ENCODE assay signal across 15 cellular contexts in the genomic region with DNA sequence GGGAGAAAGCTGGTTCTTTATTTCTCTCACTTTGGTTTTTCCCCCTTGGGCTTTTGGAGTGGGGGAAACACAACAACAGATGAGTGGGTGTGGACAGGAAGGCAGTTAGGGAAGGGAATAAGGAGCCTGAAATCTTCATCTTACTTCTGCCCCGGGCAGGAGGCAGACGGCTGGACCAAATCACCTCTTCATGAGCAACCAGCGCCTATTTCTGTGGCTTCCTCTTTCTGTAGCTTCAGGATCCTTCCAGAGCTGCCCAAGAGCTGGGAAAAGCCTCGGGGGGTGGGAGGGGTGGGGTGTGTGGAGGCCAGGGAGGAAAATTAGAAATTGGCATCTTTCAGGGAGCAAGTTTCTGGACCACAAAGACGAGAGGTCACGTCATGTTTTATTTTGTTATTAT.
DNase-seq lines count a peak whose midpoint lies in the region; ATAC-seq and TF ChIP-seq lines count a peak whose summit lies in the region.
"Had no signal": no experiment of that assay in that cellular context is flagged by ENCODE, and none has a peak within 500 bp of the region (broad histone marks: within the 10 kb centered on the region; RNA-seq: fewer than 3 reads in every experiment).

No MANE protein-coding gene starts in this region.

- H3K27me3 Mint-ChIP-seq in activated naive CD4-positive, alpha-beta T cell treated with anti-CD3 and anti-CD28 coated beads, Interleukin-2, amount 10 ng/mL, durations not matched to agents 7 days and 5 days = peaks cover 10% of the 10 kb centered on the region
- H3K27me3 Mint-ChIP-seq in activated CD4-positive, alpha-beta memory T cell treated with anti-CD3 and anti-CD28 coated beads, Interleukin-2, amount 10 ng/mL, durations not matched to agents 7 days and 5 days = peaks cover 6% of the 10 kb centered on the region

- no peak overlapping the region for H3K14ac ChIP-seq in neuronal stem cell (ENCODE audit: low read length)

- TF ChIP-seq POLR2A in NB4 (IDR thresholded peaks at IDR 0.05; ENCODE audit: extremely low read depth, insufficient read length) = no peak

- no peaks in the 10 kb centered on the region for H3K36me3 Mint-ChIP-seq in activated naive CD4-positive, alpha-beta T cell treated with anti-CD3 and anti-CD28 coated beads, Interleukin-2, amount 10 ng/mL, durations not matched to agents 7 days and 5 days
- no peaks in the 10 kb centered on the region for H3K36me3 Mint-ChIP-seq in activated CD4-positive, alpha-beta memory T cell treated with anti-CD3 and anti-CD28 coated beads, Interleukin-2, amount 10 ng/mL, durations not matched to agents 7 days and 5 days (ENCODE audit: low read depth)

- H2BK120ac ChIP-seq in neuronal stem cell (ENCODE audit: low read depth, low read length) = no peak overlapping the region

- H3K4ac ChIP-seq in neuronal stem cell (ENCODE audit: low read length) = no peak overlapping the region

- H3K23ac ChIP-seq in neuronal stem cell (ENCODE audit: low read depth, low read length, poor library complexity) = no peak overlapping the region

- no peaks in the 10 kb centered on the region for H3K79me1 ChIP-seq in neuronal stem cell (ENCODE audit: low read depth, low read length)

- H3K9me3 Mint-ChIP-seq in activated naive CD4-positive, alpha-beta T cell treated with anti-CD3 and anti-CD28 coated beads, Interleukin-2, amount 10 ng/mL, durations not matched to agents 7 days and 5 days = no peaks in the 10 kb centered on the region
- H3K9me3 Mint-ChIP-seq in activated CD4-positive, alpha-beta memory T cell treated with anti-CD3 and anti-CD28 coated beads, Interleukin-2, amount 10 ng/mL, durations not matched to agents 7 days and 5 days = no peaks in the 10 kb centered on the region

- H2AFZ ChIP-seq in neuronal stem cell (ENCODE audit: low read length) = peak overlapping the region; percentile 20

- no peak overlapping the region for H3K18ac ChIP-seq in neuronal stem cell (ENCODE audit: low read length)

- no peak overlapping the region for H3K4me2 ChIP-seq in neuronal stem cell (ENCODE audit: insufficient read depth, low read length, poor library complexity, severe bottlenecking)
- H3K4me2 ChIP-seq: KMS-11 had no signal

- no peak overlapping the region for H4K91ac ChIP-seq in neuronal stem cell (ENCODE audit: low read depth, low read length, poor library complexity)

- H2BK12ac ChIP-seq in neuronal stem cell (ENCODE audit: low read length) = no peak overlapping the region

- H3K27ac Mint-ChIP-seq in activated naive CD4-positive, alpha-beta T cell treated with anti-CD3 and anti-CD28 coated beads, Interleukin-2, amount 10 ng/mL, durations not matched to agents 7 days and 5 days = no peak overlapping the region
- no peak overlapping the region for H3K27ac Mint-ChIP-seq in activated CD4-positive, alpha-beta memory T cell treated with anti-CD3 and anti-CD28 coated beads, Interleukin-2, amount 10 ng/mL, durations not matched to agents 7 days and 5 days

- no peak overlapping the region for H4K8ac ChIP-seq in neuronal stem cell (ENCODE audit: low read depth, low read length)

- no peak overlapping the region for H2BK15ac ChIP-seq in neuronal stem cell (ENCODE audit: low read length)

- no peak overlapping the region for H3K4me3 Mint-ChIP-seq in activated naive CD4-positive, alpha-beta T cell treated with anti-CD3 and anti-CD28 coated beads, Interleukin-2, amount 10 ng/mL, durations not matched to agents 7 days and 5 days
- no peak overlapping the region for H3K4me3 Mint-ChIP-seq in activated CD4-positive, alpha-beta memory T cell treated with anti-CD3 and anti-CD28 coated beads, Interleukin-2, amount 10 ng/mL, durations not matched to agents 7 days and 5 days

- no peaks in the 10 kb centered on the region for H3K4me1 Mint-ChIP-seq in activated naive CD4-positive, alpha-beta T cell treated with anti-CD3 and anti-CD28 coated beads, Interleukin-2, amount 10 ng/mL, durations not matched to agents 7 days and 5 days
- no peaks in the 10 kb centered on the region for H3K4me1 Mint-ChIP-seq in activated CD4-positive, alpha-beta memory T cell treated with anti-CD3 and anti-CD28 coated beads, Interleukin-2, amount 10 ng/mL, durations not matched to agents 7 days and 5 days

- no peak overlapping the region for H3K9ac ChIP-seq in neuronal stem cell (ENCODE audit: low read depth, low read length, poor library complexity)
- H3K9ac ChIP-seq: KMS-11 had no signal

- H3K4me3 ChIP-seq in NB4 (ENCODE audit: low read depth, low read length) = no peak overlapping the region
- H3K4me3 ChIP-seq in neuronal stem cell (ENCODE audit: low read length in 2 of 2) = no peak overlapping the region

- whole genome bisulfite sequencing in neuronal stem cell (ENCODE audit: extremely low coverage in 2 of 2, insufficient read length in 2 of 2, insufficient replicate concordance in 1 of 2), 2 donors = no CpG with 5 or more reads among the region's 6 CpGs

- no peaks in the 10 kb centered on the region for H3K9me3 ChIP-seq in neuronal stem cell (replicated peaks in 1 of 2; ENCODE audit: control insufficient read depth in 2 of 2, insufficient read depth in 1 of 2, low read depth in 1 of 2, low read length in 2 of 2)

- H3K27ac ChIP-seq in VCaP = peak overlapping the region; percentile 40
- H3K27ac ChIP-seq in neuronal stem cell (replicated peaks; ENCODE audit: low read length) = no peak overlapping the region
- H3K27ac ChIP-seq: KMS-11 had no signal

- no peak for ATAC-seq in GM18519 (IDR thresholded peaks at IDR 0.05; ENCODE audit: low FRiP score, unreplicated experiment)

- TF ChIP-seq CTCF in NB4 (IDR thresholded peaks at IDR 0.05; ENCODE audit: low read depth, low read length) (no peak), VCaP (conservative IDR thresholded peaks at IDR 0.05) (no peak)

- peaks cover 0 to 4% of the 10 kb centered on the region in 2 donors for H3K4me1 ChIP-seq in neuronal stem cell (ENCODE audit: control insufficient read depth in 2 of 2, insufficient read depth in 1 of 2, low read depth in 1 of 2, low read length in 2 of 2)

- no peak overlapping the region for H2BK5ac ChIP-seq in neuronal stem cell (ENCODE audit: low read length)

- no peaks in the 10 kb centered on the region for H3K36me3 ChIP-seq in neuronal stem cell (replicated peaks in 1 of 2; ENCODE audit: control insufficient read depth in 2 of 2, insufficient read depth in 2 of 2, low read length in 2 of 2)

- H3K27me3 ChIP-seq in neuronal stem cell (ENCODE audit: control insufficient read depth in 3 of 3, insufficient read depth in 3 of 3, low read depth in 1 of 3, low read length in 3 of 3) = no peaks in the 10 kb centered on the region

- CTCF ChIA-PET in activated naive CD4-positive, alpha-beta T cell treated with anti-CD3 and anti-CD28 coated beads, Interleukin-2, amount 10 ng/mL, durations not matched to agents 7 days and 5 days (lab: Charles Lee) = no interaction called here
- CTCF ChIA-PET in activated CD4-positive, alpha-beta memory T cell treated with anti-CD3 and anti-CD28 coated beads, Interleukin-2, amount 10 ng/mL, durations not matched to agents 7 days and 5 days (lab: Charles Lee) = no interaction called here

- POLR2A ChIA-PET in activated CD4-positive, alpha-beta memory T cell treated with anti-CD3 and anti-CD28 coated beads, Interleukin-2, amount 10 ng/mL, durations not matched to agents 7 days and 5 days (lab: Charles Lee) = no interaction called here

- DNase-seq in CD1c-positive myeloid dendritic cell (ENCODE audit: extremely low spot score) (peak; percentile 43), NB4 (ENCODE audit: low read depth) (peak; percentile 29), neuronal stem cell (ENCODE audit: low spot score) (no peak), nucleus accumbens (lab: John Stamatoyannopoulos, UW) (no peak)
- DNase-seq in activated naive CD4-positive, alpha-beta T cell treated with anti-CD3 and anti-CD28 coated beads, Interleukin-2, amount 10 ng/mL, durations not matched to agents 7 days and 5 days = no peak
- no peak for DNase-seq in activated CD4-positive, alpha-beta memory T cell treated with anti-CD3 and anti-CD28 coated beads, Interleukin-2, amount 10 ng/mL, durations not matched to agents 7 days and 5 days
- DNase-seq: MM.1S; NCI-H1436 treated with DMSO at 0.1 percent for 48 hours; NCI-H345; NCI-H526 treated with DMSO at 0.1 percent for 48 hours; NK-92 treated with Interleukin-12 subunit alpha and Interleukin-12 subunit beta, amount 100 ng/mL, for 24 hours; SHP77 had no signal

- H2AK5ac ChIP-seq in neuronal stem cell (ENCODE audit: low read depth, low read length) = no peak overlapping the region

Comparison
In these comparisons a context has a peak if more than half of its experiments do, and no peak if none do; other contexts are left out.
1. DNase-seq: peak in CD1c-positive myeloid dendritic cell (single experiment) and NB4 (single experiment); none in neuronal stem cell (single experiment), activated naive CD4-positive, alpha-beta T cell treated with anti-CD3 and anti-CD28 coated beads, Interleukin-2, amount 10 ng/mL, durations not matched to agents 7 days and 5 days (single experiment), activated CD4-positive, alpha-beta memory T cell treated with anti-CD3 and anti-CD28 coated beads, Interleukin-2, amount 10 ng/mL, durations not matched to agents 7 days and 5 days (single experiment) and nucleus accumbens (0 of 56).